In the genomic region with DNA sequence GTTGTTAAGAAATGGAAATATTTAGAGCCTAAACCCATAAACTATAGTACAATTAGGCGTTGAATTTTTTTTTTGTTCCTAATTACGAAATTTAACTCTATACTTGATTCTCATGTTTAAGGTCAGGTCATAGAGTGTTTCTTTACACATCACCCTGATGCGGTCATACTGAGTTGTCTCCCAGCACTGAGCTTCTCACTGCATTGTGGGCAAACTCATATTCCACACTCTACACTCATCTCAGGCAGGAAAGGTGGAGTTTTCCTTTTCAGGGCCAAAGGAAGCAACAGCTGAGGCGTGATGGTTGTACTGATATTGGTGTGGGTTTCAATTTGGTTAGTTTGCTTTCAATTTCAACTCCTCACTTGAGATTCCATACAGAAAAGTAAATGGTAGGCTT, we compare ENCODE assay signal across 13 cellular contexts.
DNase-seq lines count a peak whose midpoint lies in the region; ATAC-seq and TF ChIP-seq lines count a peak whose summit lies in the region.
"Had no signal": no experiment of that assay in that cellular context is flagged by ENCODE, and none has a peak within 500 bp of the region (broad histone marks: within the 10 kb centered on the region; RNA-seq: fewer than 3 reads in every experiment).

No MANE protein-coding gene starts in this region.

- no peak overlapping the region for H3K4ac ChIP-seq in H9 (ENCODE audit: low read depth, low read length)

- no peak overlapping the region for H4K5ac ChIP-seq in H9 (ENCODE audit: insufficient read length, low read depth, low read length)

- no peak overlapping the region for H3K4me3 Mint-ChIP-seq in H9
- H3K4me3 Mint-ChIP-seq: activated naive CD8-positive, alpha-beta T cell treated with anti-CD3 and anti-CD28 coated beads, Interleukin-2, amount 10 ng/mL, durations not matched to agents 7 days and 5 days; stimulated activated naive CD8-positive, alpha-beta T cell treated with anti-CD3 and anti-CD28 coated beads, Interleukin-15, Interleukin-2, amounts not matched to agents 100 ng/mL and 50 ng/mL, for 24 hours had no signal

- H3K14ac ChIP-seq in H9 (ENCODE audit: insufficient read depth, low read length), result no peak overlapping the region

- no peak for TF ChIP-seq CTCF in astrocyte of the spinal cord (IDR thresholded peaks at IDR 0.05; ENCODE audit: low read depth, low read length)
- TF ChIP-seq CTCF in H9 (conservative IDR thresholded peaks at IDR 0.05), result no peak

- no peak overlapping the region for H2BK5ac ChIP-seq in H9 (ENCODE audit: insufficient read length, low read length)

- peak; percentile 84 for ATAC-seq in left ventricle myocardium superior
- no peak for ATAC-seq in GM18505 (IDR thresholded peaks at IDR 0.05; ENCODE audit: unreplicated experiment)
- ATAC-seq: K562 had no signal

- no peaks in the 10 kb centered on the region for H3K23me2 ChIP-seq in H9 (ENCODE audit: insufficient read length, low read depth, low read length, poor library complexity, severe bottlenecking)

- no peak overlapping the region for H2AK5ac ChIP-seq in H9 (ENCODE audit: insufficient read length, low read length)

- no peaks in the 10 kb centered on the region for H3K36me3 ChIP-seq in HAP-1 (replicated peaks)

- H3K4me1 ChIP-seq in H9 (ENCODE audit: insufficient read depth, low read length) (no peaks in the 10 kb centered on the region), HAP-1 (peaks cover 47% of the 10 kb centered on the region)

- H3K4me2 ChIP-seq in H9 (ENCODE audit: insufficient read depth, insufficient read length, low read length), result no peak overlapping the region

- H3K79me2 ChIP-seq in H9 (ENCODE audit: insufficient read depth, low read length), result no peaks in the 10 kb centered on the region

- WGBS in H9 (ENCODE audit: extremely low coverage, insufficient read length, low lambda C conversion rate), result no CpG with 5 or more reads among the region's 4 CpGs

- no peaks in the 10 kb centered on the region for H3K27me3 ChIP-seq in H9 (ENCODE audit: insufficient read depth, low read length)
- no peaks in the 10 kb centered on the region for H3K27me3 ChIP-seq in HAP-1 (ENCODE audit: low read depth)

- no peak overlapping the region for H4K8ac ChIP-seq in H9 (replicated peaks; ENCODE audit: insufficient read length, low read depth, low read length)

- no peak overlapping the region for H2BK20ac ChIP-seq in H9 (ENCODE audit: low read depth, low read length, poor library complexity, severe bottlenecking)

- H3K27me3 Mint-ChIP-seq in H9 (ENCODE audit: low read depth), result no peaks in the 10 kb centered on the region
- H3K27me3 Mint-ChIP-seq: activated naive CD8-positive, alpha-beta T cell treated with anti-CD3 and anti-CD28 coated beads, Interleukin-2, amount 10 ng/mL, durations not matched to agents 7 days and 5 days; stimulated activated naive CD8-positive, alpha-beta T cell treated with anti-CD3 and anti-CD28 coated beads, Interleukin-15, Interleukin-2, amounts not matched to agents 100 ng/mL and 50 ng/mL, for 24 hours had no signal

- H3K4me3 ChIP-seq in astrocyte of the spinal cord (ENCODE audit: low read depth, low read length) (no peak overlapping the region), HAP-1 (no peak overlapping the region)
- H3K4me3 ChIP-seq: K562 had no signal

- H3K9ac ChIP-seq in H9 (ENCODE audit: extremely low read depth, insufficient read length, low read length), result no peak overlapping the region

- H3K36me3 Mint-ChIP-seq in H9 (ENCODE audit: insufficient read depth in 1 of 3, low read depth in 3 of 3), result peaks cover 0 to 7% (median 3%) of the 10 kb centered on the region in 3 experiments; a peak in 4 of 7 replicates
- H3K36me3 Mint-ChIP-seq: activated naive CD8-positive, alpha-beta T cell treated with anti-CD3 and anti-CD28 coated beads, Interleukin-2, amount 10 ng/mL, durations not matched to agents 7 days and 5 days had no signal

- no peaks in the 10 kb centered on the region for H3K9me3 Mint-ChIP-seq in H9

- H2BK120ac ChIP-seq in H9 (ENCODE audit: low read depth, low read length, poor library complexity, severe bottlenecking), result no peak overlapping the region

- H2AFZ ChIP-seq in H9 (ENCODE audit: low read length), result no peak overlapping the region

- in situ Hi-C loops in astrocyte of the spinal cord (cut with HindIII; ENCODE audit: low sequenced_read_pairs), result no loop called here
- in situ Hi-C loops in HAP-1 (cut with MboI; ENCODE audit: low sequenced_read_pairs), result no loop called here

- H3T11ph ChIP-seq in H9 (ENCODE audit: low read length), result no peak overlapping the region

- peak; percentile 79 for DNase-seq in H4 (ENCODE audit: low spot score)
- DNase-seq in astrocyte of the spinal cord (ENCODE audit: low read depth, low spot score), result peak; percentile 86
- DNase-seq in left ventricle myocardium superior, result no peak
- DNase-seq in smooth muscle cell of the brain vasculature (ENCODE audit: low read depth, low spot score), result peak; percentile 20
- DNase-seq in GDM1 (lab: John Stamatoyannopoulos, UW), result no peak
- DNase-seq in H9, result no peak
- no peak for DNase-seq in HAP-1 (ENCODE audit: low spot score in 2 of 2)
- DNase-seq: activated naive CD8-positive, alpha-beta T cell treated with anti-CD3 and anti-CD28 coated beads, Interleukin-2, amount 10 ng/mL, durations not matched to agents 7 days and 5 days; DMS53; NCI-H748 treated with DMSO at 0.1 percent for 48 hours had no signal

- intact Hi-C loops in left ventricle myocardium superior (cut with micrococcal nuclease), result loop anchor here (10.0 kb wide), 1 partner anchor 65 kb away; no protein-coding TSS in a partner anchor

- no peaks in the 10 kb centered on the region for H4K20me1 ChIP-seq in H9 (ENCODE audit: control insufficient read depth, insufficient read depth, insufficient read length)

- H3K4me1 Mint-ChIP-seq in H9, result peaks cover 2 to 18% of the 10 kb centered on the region in 2 experiments; a peak in 3 of 4 replicates
- H3K4me1 Mint-ChIP-seq: activated naive CD8-positive, alpha-beta T cell treated with anti-CD3 and anti-CD28 coated beads, Interleukin-2, amount 10 ng/mL, durations not matched to agents 7 days and 5 days had no signal

- H2BK15ac ChIP-seq in H9 (ENCODE audit: low read depth, low read length), result no peak overlapping the region

- no peak overlapping the region for H3K27ac ChIP-seq in H9 (ENCODE audit: insufficient read length, low read depth, low read length)

- H3K9me3 ChIP-seq in H9 (ENCODE audit: control insufficient read depth, low read depth, low read length) (no peaks in the 10 kb centered on the region), HAP-1 (no peaks in the 10 kb centered on the region)

- peak overlapping the region in 1 of 3 experiments; percentile 71; a peak in 1 of 7 replicates for H3K27ac Mint-ChIP-seq in H9
- H3K27ac Mint-ChIP-seq: activated naive CD8-positive, alpha-beta T cell treated with anti-CD3 and anti-CD28 coated beads, Interleukin-2, amount 10 ng/mL, durations not matched to agents 7 days and 5 days; stimulated activated naive CD8-positive, alpha-beta T cell treated with anti-CD3 and anti-CD28 coated beads, Interleukin-15, Interleukin-2, amounts not matched to agents 100 ng/mL and 50 ng/mL, for 24 hours had no signal

- no peak overlapping the region for H3K18ac ChIP-seq in H9 (ENCODE audit: insufficient read length, low read depth, low read length)

- TF ChIP-seq POLR2A in GM18505 (IDR thresholded peaks at IDR 0.05; ENCODE audit: borderline replicate concordance, extremely low read depth, insufficient read depth, insufficient read length), result no peak

- H2BK12ac ChIP-seq in H9 (ENCODE audit: insufficient read length, low read depth, low read length), result no peak overlapping the region

- no peaks in the 10 kb centered on the region for H3K79me1 ChIP-seq in H9 (ENCODE audit: insufficient read depth, low read depth, low read length, poor library complexity, severe bottlenecking)

- no peak overlapping the region for H4K91ac ChIP-seq in H9 (ENCODE audit: insufficient read length, low read depth, low read length)

- no peak overlapping the region for H3K23ac ChIP-seq in H9 (ENCODE audit: insufficient read length, low read depth, low read length)

- no peak overlapping the region for H3K56ac ChIP-seq in H9 (ENCODE audit: insufficient read length, low read depth, low read length)

Comparison
In these comparisons a context has a peak if more than half of its experiments do, and no peak if none do; other contexts are left out.
1. DNase-seq: peak in H4 (single experiment), astrocyte of the spinal cord (single experiment) and smooth muscle cell of the brain vasculature (single experiment); none in left ventricle myocardium superior (single experiment), GDM1 (single experiment), H9 (single experiment) and HAP-1 (0 of 2).